1 cellular context compared by ENCODE assay signal in genomic region chr2:45013229-45014015, GRCh38.
TF ChIP-seq lines count a peak whose summit lies in the region.

No MANE protein-coding gene starts in this region.

TF ChIP-seq in WTC11, 78 proteins besides CTCF, POLR2A, EP300 and RAD21 (continued from another document):
- peak; percentile 48; the same call in 1 of the 2 replicates for TF ChIP-seq PRDM15 (CRISPR knock-in tag; IDR thresholded peaks at IDR 0.05)
- TF ChIP-seq ELF4 (CRISPR knock-in tag; IDR thresholded peaks at IDR 0.05; ENCODE audit: low read depth), result no peak
- TF ChIP-seq, protein P1, sequence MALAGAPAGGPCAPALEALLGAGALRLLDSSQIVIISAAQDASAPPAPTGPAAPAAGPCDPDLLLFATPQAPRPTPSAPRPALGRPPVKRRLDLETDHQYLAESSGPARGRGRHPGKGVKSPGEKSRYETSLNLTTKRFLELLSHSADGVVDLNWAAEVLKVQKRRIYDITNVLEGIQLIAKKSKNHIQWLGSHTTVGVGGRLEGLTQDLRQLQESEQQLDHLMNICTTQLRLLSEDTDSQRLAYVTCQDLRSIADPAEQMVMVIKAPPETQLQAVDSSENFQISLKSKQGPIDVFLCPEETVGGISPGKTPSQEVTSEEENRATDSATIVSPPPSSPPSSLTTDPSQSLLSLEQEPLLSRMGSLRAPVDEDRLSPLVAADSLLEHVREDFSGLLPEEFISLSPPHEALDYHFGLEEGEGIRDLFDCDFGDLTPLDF (CRISPR knock-in tag; IDR thresholded peaks at IDR 0.05), result no peak
- no peak for TF ChIP-seq ZNF671 (CRISPR knock-in tag; IDR thresholded peaks at IDR 0.05)
- no peak; the same call in 1 of the 2 replicates for TF ChIP-seq CREB1 (CRISPR knock-in tag; IDR thresholded peaks at IDR 0.05)
- peak; percentile 82 for TF ChIP-seq ESRRA (CRISPR knock-in tag; IDR thresholded peaks at IDR 0.05; ENCODE audit: borderline replicate concordance)
- no peak for TF ChIP-seq JAZF1 (CRISPR knock-in tag; IDR thresholded peaks at IDR 0.05)
- TF ChIP-seq RELA (CRISPR knock-in tag; IDR thresholded peaks at IDR 0.05; ENCODE audit: borderline replicate concordance), result no peak
- no peak; the same call in 1 of the 2 replicates for TF ChIP-seq PREB (CRISPR knock-in tag; IDR thresholded peaks at IDR 0.05; ENCODE audit: borderline replicate concordance)
- TF ChIP-seq, protein P2, sequence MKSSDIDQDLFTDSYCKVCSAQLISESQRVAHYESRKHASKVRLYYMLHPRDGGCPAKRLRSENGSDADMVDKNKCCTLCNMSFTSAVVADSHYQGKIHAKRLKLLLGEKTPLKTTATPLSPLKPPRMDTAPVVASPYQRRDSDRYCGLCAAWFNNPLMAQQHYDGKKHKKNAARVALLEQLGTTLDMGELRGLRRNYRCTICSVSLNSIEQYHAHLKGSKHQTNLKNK (CRISPR knock-in tag; IDR thresholded peaks at IDR 0.05), result no peak
- peak; percentile 58; the same call in 1 of the 2 replicates for TF ChIP-seq KAT7 (CRISPR knock-in tag; IDR thresholded peaks at IDR 0.05; ENCODE audit: borderline replicate concordance)
- no peak for TF ChIP-seq HMGA2 (CRISPR knock-in tag; IDR thresholded peaks at IDR 0.05)
- no peak for TF ChIP-seq ZNF263 (CRISPR knock-in tag; IDR thresholded peaks at IDR 0.05; ENCODE audit: low read depth)
- TF ChIP-seq GTF2I (CRISPR knock-in tag; conservative IDR thresholded peaks at IDR 0.05), result no peak
- TF ChIP-seq ZNF512 (CRISPR knock-in tag; IDR thresholded peaks at IDR 0.05; ENCODE audit: borderline replicate concordance), result no peak
- TF ChIP-seq, protein P3, sequence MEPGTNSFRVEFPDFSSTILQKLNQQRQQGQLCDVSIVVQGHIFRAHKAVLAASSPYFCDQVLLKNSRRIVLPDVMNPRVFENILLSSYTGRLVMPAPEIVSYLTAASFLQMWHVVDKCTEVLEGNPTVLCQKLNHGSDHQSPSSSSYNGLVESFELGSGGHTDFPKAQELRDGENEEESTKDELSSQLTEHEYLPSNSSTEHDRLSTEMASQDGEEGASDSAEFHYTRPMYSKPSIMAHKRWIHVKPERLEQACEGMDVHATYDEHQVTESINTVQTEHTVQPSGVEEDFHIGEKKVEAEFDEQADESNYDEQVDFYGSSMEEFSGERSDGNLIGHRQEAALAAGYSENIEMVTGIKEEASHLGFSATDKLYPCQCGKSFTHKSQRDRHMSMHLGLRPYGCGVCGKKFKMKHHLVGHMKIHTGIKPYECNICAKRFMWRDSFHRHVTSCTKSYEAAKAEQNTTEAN (CRISPR knock-in tag; IDR thresholded peaks at IDR 0.05), result no peak
- TF ChIP-seq, protein P4, sequence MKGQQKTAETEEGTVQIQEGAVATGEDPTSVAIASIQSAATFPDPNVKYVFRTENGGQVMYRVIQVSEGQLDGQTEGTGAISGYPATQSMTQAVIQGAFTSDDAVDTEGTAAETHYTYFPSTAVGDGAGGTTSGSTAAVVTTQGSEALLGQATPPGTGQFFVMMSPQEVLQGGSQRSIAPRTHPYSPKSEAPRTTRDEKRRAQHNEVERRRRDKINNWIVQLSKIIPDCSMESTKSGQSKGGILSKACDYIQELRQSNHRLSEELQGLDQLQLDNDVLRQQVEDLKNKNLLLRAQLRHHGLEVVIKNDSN (CRISPR knock-in tag; IDR thresholded peaks at IDR 0.05), result 0 out of 2 replicates have a peak, but pooled peaks have one; percentile 50
